ENCODE assay signal across 11 cellular contexts in genomic region chr10:102396751-102397151, GRCh38. TPM values are rescaled to one million over a fixed set of nuclear protein-coding genes. Genes with fewer than 3 reads are reported as not detected.
DNase-seq lines count a peak whose midpoint lies in the region; ATAC-seq and TF ChIP-seq lines count a peak whose summit lies in the region.
"Had no signal": no experiment of that assay in that cellular context is flagged by ENCODE, and none has a peak within 500 bp of the region (broad histone marks: within the 10 kb centered on the region; RNA-seq: fewer than 3 reads in every experiment).

No MANE protein-coding gene starts in this region.

- CTCF ChIA-PET in CD8-positive, alpha-beta memory T cell (lab: Charles Lee), result interaction anchor here (1.3 to 5.9 kb wide), 7 partner anchors 16 to 245 kb away, joined by 3 to 64 read pairs (median 25); partner anchors contain the start of genes C10orf95 and FBXL15

- no peak for DNase-seq in CD8-positive, alpha-beta memory T cell
- DNase-seq in effector memory CD8-positive, alpha-beta T cell, result no peak
- no peak for DNase-seq in NCI-H128 (lab: John Stamatoyannopoulos, UW; ENCODE audit: unreplicated experiment)
- DNase-seq in SKM-1 treated with dmso at 0.1 percent for 144 hours (lab: John Stamatoyannopoulos, UW; ENCODE audit: unreplicated experiment), result no peak
- DNase-seq in NCI-H1436 treated with DMSO at 0.1 percent for 48 hours (lab: John Stamatoyannopoulos, UW), result no peak
- DNase-seq in NCI-H2107 (lab: John Stamatoyannopoulos, UW), result no peak
- DNase-seq: activated CD4-positive, CD25-positive, alpha-beta regulatory T cell treated with anti-CD3 and anti-CD28 coated beads, Interleukin-2, amount 50 U/mL, for 72 hours; NCI-H2171 treated with DMSO at 0.1 percent for 48 hours had no signal

- peak overlapping the region; percentile 98 to 100 (median 100) for H3K27ac Mint-ChIP-seq in CD8-positive, alpha-beta memory T cell
- peak overlapping the region; percentile 100 for H3K27ac Mint-ChIP-seq in effector memory CD8-positive, alpha-beta T cell

- H3K4me2 ChIP-seq in Loucy (ENCODE audit: low read depth, low read length, poor library complexity, severe bottlenecking) (peak overlapping the region; percentile 88), parathyroid adenoma (ENCODE audit: low read length) (no peak overlapping the region)

- no peaks in the 10 kb centered on the region for H4K20me1 ChIP-seq in Loucy (ENCODE audit: insufficient read depth, low read length, poor library complexity, severe bottlenecking)

- H3K4me3 ChIP-seq in CD8-positive, alpha-beta memory T cell (ENCODE audit: low read length), result peak overlapping the region; percentile 100
- H3K4me3 ChIP-seq in Loucy (ENCODE audit: low read length, poor library complexity, severe bottlenecking) (peak overlapping the region; percentile 77), parathyroid adenoma (ENCODE audit: low read depth, low read length) (peak overlapping the region; percentile 69)

- no peak for ATAC-seq in effector memory CD8-positive, alpha-beta T cell (replicated peaks)

- H3K4me1 ChIP-seq in CD8-positive, alpha-beta memory T cell (ENCODE audit: insufficient read depth, low read length), result peaks cover 38% of the 10 kb centered on the region
- H3K4me1 ChIP-seq in Loucy (ENCODE audit: insufficient read depth, low read length, poor library complexity, severe bottlenecking), result peaks cover 22% of the 10 kb centered on the region
- H3K4me1 ChIP-seq in parathyroid adenoma, result peaks cover 8% of the 10 kb centered on the region

- no peak for TF ChIP-seq CTCF in Loucy (conservative IDR thresholded peaks at IDR 0.05; ENCODE audit: low read length)
- TF ChIP-seq CTCF in parathyroid adenoma (IDR thresholded peaks at IDR 0.05), result no peak

- no peak overlapping the region for H2AFZ ChIP-seq in Loucy (ENCODE audit: low read length)
- no peak overlapping the region for H2AFZ ChIP-seq in parathyroid adenoma

- H3K36me3 Mint-ChIP-seq in CD8-positive, alpha-beta memory T cell, result peaks cover 0 to 60% (median 0%) of the 10 kb centered on the region in 3 donors
- peaks cover 93% of the 10 kb centered on the region for H3K36me3 Mint-ChIP-seq in effector memory CD8-positive, alpha-beta T cell (ENCODE audit: insufficient read depth)

- H3K36me3 ChIP-seq in CD8-positive, alpha-beta memory T cell (ENCODE audit: insufficient read depth, low read length), result peaks cover 8% of the 10 kb centered on the region
- H3K36me3 ChIP-seq in Loucy (ENCODE audit: insufficient read depth, low read length) (peaks cover 7% of the 10 kb centered on the region; the same call in 1 of the 2 replicates), parathyroid adenoma (ENCODE audit: control insufficient read depth, insufficient read depth, low read length) (no peaks in the 10 kb centered on the region)

- no peaks in the 10 kb centered on the region for H3F3A ChIP-seq in Loucy (ENCODE audit: low read depth)

- H3K9me2 ChIP-seq in Loucy (replicated peaks; ENCODE audit: low read depth, low read length), result no peaks in the 10 kb centered on the region

- H3K79me2 ChIP-seq in Loucy (ENCODE audit: insufficient read depth, low read length) (peaks cover 13% of the 10 kb centered on the region; the same call in 1 of the 2 replicates), parathyroid adenoma (no peaks in the 10 kb centered on the region)

- no peaks in the 10 kb centered on the region for H3K27me3 ChIP-seq in CD8-positive, alpha-beta memory T cell (ENCODE audit: insufficient read depth, low read length, poor library complexity, severe bottlenecking)
- H3K27me3 ChIP-seq in Loucy (ENCODE audit: insufficient read depth, low read length, poor library complexity, severe bottlenecking) (no peaks in the 10 kb centered on the region), parathyroid adenoma (ENCODE audit: control insufficient read depth, insufficient read depth, low read length) (no peaks in the 10 kb centered on the region)

- no peaks in the 10 kb centered on the region for H3K9me3 Mint-ChIP-seq in CD8-positive, alpha-beta memory T cell
- H3K9me3 Mint-ChIP-seq in effector memory CD8-positive, alpha-beta T cell, result no peaks in the 10 kb centered on the region

- peak overlapping the region; percentile 100 for H3K27ac ChIP-seq in CD8-positive, alpha-beta memory T cell (ENCODE audit: low read depth, low read length)
- H3K27ac ChIP-seq in parathyroid adenoma, result no peak overlapping the region

- peaks cover 35 to 54% (median 37%) of the 10 kb centered on the region in 3 donors for H3K4me1 Mint-ChIP-seq in CD8-positive, alpha-beta memory T cell
- H3K4me1 Mint-ChIP-seq in effector memory CD8-positive, alpha-beta T cell (ENCODE audit: low read depth in 2 of 2), result peaks cover 35 to 45% of the 10 kb centered on the region in 2 donors

- H3K4me3 Mint-ChIP-seq in CD8-positive, alpha-beta memory T cell, result peak overlapping the region; percentile 89 to 97 (median 96)
- peak overlapping the region; percentile 90 to 94 for H3K4me3 Mint-ChIP-seq in effector memory CD8-positive, alpha-beta T cell

- H3K9ac ChIP-seq in Loucy (ENCODE audit: low read depth, low read length, poor library complexity, severe bottlenecking) (peak overlapping the region; percentile 79), parathyroid adenoma (no peak overlapping the region)

- POLR2A ChIA-PET in CD8-positive, alpha-beta memory T cell (lab: Charles Lee), result interaction anchor here (1.1 to 4.0 kb wide), 3 partner anchors 24 to 166 kb away, joined by 3 to 30 read pairs (median 12); partner anchors contain the start of genes C10orf95 and FBXL15

- H3K27me3 Mint-ChIP-seq in CD8-positive, alpha-beta memory T cell, result peaks cover 0 to 8% of the 10 kb centered on the region in 2 donors
- H3K27me3 Mint-ChIP-seq in effector memory CD8-positive, alpha-beta T cell, result no peaks in the 10 kb centered on the region

- no peaks in the 10 kb centered on the region for H3K9me3 ChIP-seq in CD8-positive, alpha-beta memory T cell (ENCODE audit: low read length)
- H3K9me3 ChIP-seq in Loucy (ENCODE audit: insufficient read depth, low read depth, low read length) (no peaks in the 10 kb centered on the region), parathyroid adenoma (ENCODE audit: control insufficient read depth, low read length) (no peaks in the 10 kb centered on the region)

RNA-seq across cellular contexts. Expression of gene NFKB2, which starts 1.2 kb away (rescaled TPM):
- 100 to 1,000 TPM; 323 to 324 TPM for total RNA-seq in CD8-positive, alpha-beta memory T cell
- 14.0 TPM for polyA plus RNA-seq in CD8-positive, alpha-beta memory T cell

RNA-seq across cellular contexts. Expression of gene PSD, which starts 21.8 kb away (rescaled TPM):
- total RNA-seq in CD8-positive, alpha-beta memory T cell, result 1 to 10 TPM; 2.5 to 3.2 TPM
- 1.9 TPM for polyA plus RNA-seq in CD8-positive, alpha-beta memory T cell

RNA-seq across cellular contexts. Expression of gene FBXL15, which starts 23.9 kb away (rescaled TPM):
- total RNA-seq in CD8-positive, alpha-beta memory T cell, result 10 to 100 TPM; 13.5 to 16.3 TPM
- polyA plus RNA-seq in CD8-positive, alpha-beta memory T cell, result 33.4 TPM

RNA-seq across cellular contexts. Expression of gene CUEDC2, which starts 35.6 kb away (rescaled TPM):
- total RNA-seq in CD8-positive, alpha-beta memory T cell, result 10 to 100 TPM; 62.4 to 64.8 TPM
- 61.7 TPM for polyA plus RNA-seq in CD8-positive, alpha-beta memory T cell

RNA-seq across cellular contexts. Expression of gene C10orf95, which starts 54.6 kb away (rescaled TPM):
- total RNA-seq in CD8-positive, alpha-beta memory T cell, result under 1 TPM; 0.57 to 0.62 TPM
- 0.70 TPM for polyA plus RNA-seq in CD8-positive, alpha-beta memory T cell
- total RNA-seq: endothelial cell of umbilical vein had no signal
